1 cellular context compared by ENCODE assay signal in genomic region chr12:96501139-96501741, GRCh38.
A peak's percentile ranks its signal among the peaks of the same experiment; 100 is the strongest.
TF ChIP-seq lines count a peak whose summit lies in the region.

No MANE protein-coding gene starts in this region.

TF ChIP-seq in K562, 482 proteins besides CTCF, POLR2A, EP300 and RAD21 (continued from another document and continues in another):
- TF ChIP-seq ZBTB11 (CRISPR knock-in tag; IDR thresholded peaks at IDR 0.05): 0 out of 6 replicates have a peak, but pooled peaks of 1 of the 3 experiments have one; percentile 57
- no peak for TF ChIP-seq RBM39 (optimal IDR thresholded peaks at IDR 0.05; ENCODE audit: low read depth, low read length)
- TF ChIP-seq ZC3H4 (CRISPR knock-in tag; IDR thresholded peaks at IDR 0.05; ENCODE audit: borderline replicate concordance): no peak
- TF ChIP-seq HDAC3 (IDR thresholded peaks at IDR 0.05; ENCODE audit: borderline replicate concordance, partially characterized antibody): no peak
- TF ChIP-seq MAFF (IDR thresholded peaks at IDR 0.05; ENCODE audit: low read length): peak; percentile 90
- TF ChIP-seq ZNF766 (CRISPR knock-in tag; conservative IDR thresholded peaks at IDR 0.05): no peak
- TF ChIP-seq BACH1 (tag; IDR thresholded peaks at IDR 0.05): peak; percentile 55; the same call in 1 of the 2 replicates
- TF ChIP-seq PML (IDR thresholded peaks at IDR 0.05; ENCODE audit: low read length): no peak
- no peak for TF ChIP-seq PHF21A (IDR thresholded peaks at IDR 0.05; ENCODE audit: borderline replicate concordance, low read depth)
- TF ChIP-seq TCFL5 (CRISPR knock-in tag; conservative IDR thresholded peaks at IDR 0.05): no peak
- no peak for TF ChIP-seq NCOA1 (IDR thresholded peaks at IDR 0.05; ENCODE audit: low read depth)
- TF ChIP-seq C11orf30 (IDR thresholded peaks at IDR 0.05; ENCODE audit: low read depth): peak; percentile 93
- 0 out of 2 replicates have a peak, but pooled peaks have one; percentile 35 for TF ChIP-seq CXXC5 (CRISPR knock-in tag; IDR thresholded peaks at IDR 0.05)
- TF ChIP-seq ZBTB40 (IDR thresholded peaks at IDR 0.05): no peak
- TF ChIP-seq ZBTB40 (CRISPR knock-in tag; IDR thresholded peaks at IDR 0.05): no peak
- TF ChIP-seq ARID4B (CRISPR knock-in tag; IDR thresholded peaks at IDR 0.05): no peak
- TF ChIP-seq MAFK (IDR thresholded peaks at IDR 0.05; ENCODE audit: low read length): peak; percentile 84
- TF ChIP-seq ZFX (CRISPR knock-in tag; IDR thresholded peaks at IDR 0.05): no peak
- TF ChIP-seq FOXJ2 (tag; IDR thresholded peaks at IDR 0.05): no peak
- peak; percentile 92 for TF ChIP-seq NFE2 (IDR thresholded peaks at IDR 0.05; ENCODE audit: low read depth)
- no peak for TF ChIP-seq HDAC6 (IDR thresholded peaks at IDR 0.05; ENCODE audit: low read depth, low read length)
- TF ChIP-seq ZNF592 (IDR thresholded peaks at IDR 0.05): peak; percentile 51; the same call in 1 of the 2 replicates
- TF ChIP-seq CREB3 (tag; conservative IDR thresholded peaks at IDR 0.05; ENCODE audit: low read depth): no peak
- TF ChIP-seq ZNF639 (CRISPR knock-in tag; conservative IDR thresholded peaks at IDR 0.05 in 1 of 2, IDR thresholded peaks at IDR 0.05 in 1 of 2): peak in 1 of 2 experiments; percentile 70; a peak in 2 of 4 replicates
- peak; percentile 63 for TF ChIP-seq GABPA (tag; conservative IDR thresholded peaks at IDR 0.05; ENCODE audit: low read depth)
- TF ChIP-seq MAFG (tag; conservative IDR thresholded peaks at IDR 0.05): peak; percentile 96
- no peak for TF ChIP-seq JUND (IDR thresholded peaks at IDR 0.05; ENCODE audit: borderline replicate concordance, low read depth, low read length)
- TF ChIP-seq JUND (tag; IDR thresholded peaks at IDR 0.05; ENCODE audit: borderline replicate concordance, low read depth, low read length): 0 out of 3 replicates have a peak, but pooled peaks have one; percentile 15
- TF ChIP-seq ZNF589 (CRISPR knock-in tag; IDR thresholded peaks at IDR 0.05; ENCODE audit: low read depth): peak; percentile 86; the same call in 1 of the 2 replicates
- no peak for TF ChIP-seq CBFA2T2 (conservative IDR thresholded peaks at IDR 0.05)
- peak; percentile 43; the same call in 1 of the 2 replicates for TF ChIP-seq SPI1 (IDR thresholded peaks at IDR 0.05; ENCODE audit: borderline replicate concordance, low read depth, low read length)
- no peak for TF ChIP-seq ZC3H11A (IDR thresholded peaks at IDR 0.05; ENCODE audit: low read depth, low read length)
